22 cellular contexts compared by ENCODE assay signal in the genomic region with DNA sequence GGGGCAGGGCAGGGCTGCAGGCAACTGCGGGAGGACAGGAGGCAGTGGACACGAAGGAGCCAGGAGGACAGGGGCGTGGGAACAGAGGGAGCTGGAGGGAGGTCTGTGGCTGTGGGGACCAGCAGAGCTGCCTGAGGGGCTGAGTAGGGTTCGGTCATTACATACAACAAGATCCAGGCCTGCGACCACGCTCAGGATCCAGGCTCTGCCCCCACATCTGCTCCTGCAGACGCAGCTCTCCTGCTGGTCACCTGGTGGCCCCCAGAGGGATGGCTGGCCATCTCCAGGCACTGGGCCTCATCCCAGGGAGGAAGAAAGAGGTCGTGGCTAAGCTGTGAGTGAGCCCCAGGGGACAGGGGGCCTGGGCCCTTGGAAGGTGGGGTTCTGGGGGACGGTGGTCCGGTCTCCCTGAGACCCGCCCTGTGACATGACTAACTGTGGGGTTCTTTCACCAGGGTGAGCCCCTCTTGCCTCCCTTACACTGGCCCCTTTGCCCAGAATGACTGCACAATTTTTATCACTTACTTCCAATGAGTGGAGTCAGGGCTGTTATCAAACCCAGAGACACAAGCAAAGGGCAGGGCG. TPM values are rescaled to one million over a fixed set of nuclear protein-coding genes. Genes with fewer than 3 reads are reported as not detected.
DNase-seq lines count a peak whose midpoint lies in the region; ATAC-seq and TF ChIP-seq lines count a peak whose summit lies in the region.
"Had no signal": no experiment of that assay in that cellular context is flagged by ENCODE, and none has a peak within 500 bp of the region (broad histone marks: within the 10 kb centered on the region; RNA-seq: fewer than 3 reads in every experiment).

No MANE protein-coding gene starts in this region.

- H3K4me1 Mint-ChIP-seq in natural killer cell treated with Interleukin-12 subunit alpha and Interleukin-12 subunit beta and Interleukin-15 and Interleukin-18, amount 100 ng/mL, for 72 hours (ENCODE audit: low read depth in 2 of 2): peaks cover 23 to 61% of the 10 kb centered on the region in 2 donors
- H3K4me1 Mint-ChIP-seq in natural killer cell (peaks cover 0 to 7% of the 10 kb centered on the region in 2 donors), endodermal cell (no peaks in the 10 kb centered on the region)

- H3K27me3 Mint-ChIP-seq in natural killer cell treated with Interleukin-12 subunit alpha and Interleukin-12 subunit beta and Interleukin-15 and Interleukin-18, amount 100 ng/mL, for 72 hours: peaks cover 11 to 21% of the 10 kb centered on the region in 2 donors
- H3K27me3 Mint-ChIP-seq in natural killer cell (ENCODE audit: low read depth in 2 of 2) (peaks cover 20 to 28% of the 10 kb centered on the region in 2 donors), endodermal cell (ENCODE audit: insufficient read depth) (peaks cover 12% of the 10 kb centered on the region)

- H3K9me3 Mint-ChIP-seq in natural killer cell treated with Interleukin-12 subunit alpha and Interleukin-12 subunit beta and Interleukin-15 and Interleukin-18, amount 100 ng/mL, for 72 hours: no peaks in the 10 kb centered on the region
- H3K9me3 Mint-ChIP-seq in natural killer cell (no peaks in the 10 kb centered on the region), endodermal cell (no peaks in the 10 kb centered on the region)
- H3K9me3 Mint-ChIP-seq: CD4-positive, alpha-beta memory T cell had no signal

- no peaks in the 10 kb centered on the region for H3K4me1 ChIP-seq in endodermal cell (ENCODE audit: control insufficient read depth, insufficient read depth, low read length)
- peaks cover 34 to 37% of the 10 kb centered on the region in 2 donors for H3K4me1 ChIP-seq in mucosa of rectum (ENCODE audit: control insufficient read depth in 2 of 2, insufficient read depth in 2 of 2, low read length in 2 of 2)

- TF ChIP-seq CTCF in natural killer cell (IDR thresholded peaks at IDR 0.05): no peak
- peak; percentile 36 for TF ChIP-seq CTCF in endodermal cell (conservative IDR thresholded peaks at IDR 0.05)

- H3K27me3 ChIP-seq in endodermal cell (ENCODE audit: control insufficient read depth, insufficient read depth, low read length, poor library complexity, severe bottlenecking): no peaks in the 10 kb centered on the region
- H3K27me3 ChIP-seq in mucosa of rectum (ENCODE audit: control insufficient read depth in 2 of 2, insufficient read depth in 2 of 2, low read length in 2 of 2): peaks cover 0 to 2% of the 10 kb centered on the region in 2 donors

- 92 to 95% methylated on average over 4 to 12 of the region's 12 CpGs for WGBS in endodermal cell (ENCODE audit: insufficient coverage in 1 of 2, insufficient read length in 1 of 2), 2 experiments

- H3K9me3 ChIP-seq in endodermal cell (ENCODE audit: control insufficient read depth, low read length): no peaks in the 10 kb centered on the region
- H3K9me3 ChIP-seq in mucosa of rectum (ENCODE audit: control insufficient read depth in 2 of 2, low read length in 2 of 2): no peaks in the 10 kb centered on the region
- H3K9me3 ChIP-seq: A549 had no signal

- DNase-seq in natural killer cell treated with Interleukin-12 subunit alpha and Interleukin-12 subunit beta and Interleukin-15 and Interleukin-18, amount 100 ng/mL, for 72 hours (ENCODE audit: low spot score): peak; percentile 50
- no peak for DNase-seq in natural killer cell
- DNase-seq in endodermal cell: no peak
- DNase-seq in dedifferentiated amniotic fluid mesenchymal stem cell (ENCODE audit: extremely low spot score): no peak
- no peak for DNase-seq in NCI-H2196 (lab: John Stamatoyannopoulos, UW; ENCODE audit: unreplicated experiment)
- DNase-seq: CD4-positive, alpha-beta memory T cell; DMS79; GM23248; KG1; NCI-H1092 treated with DMSO at 0.1 percent for 48 hours; NCI-H187; NCI-H2171; NCI-H82; SHP77 had no signal

- no peak overlapping the region for H3K4me3 Mint-ChIP-seq in natural killer cell treated with Interleukin-12 subunit alpha and Interleukin-12 subunit beta and Interleukin-15 and Interleukin-18, amount 100 ng/mL, for 72 hours
- H3K4me3 Mint-ChIP-seq in natural killer cell (no peak overlapping the region), endodermal cell (no peak overlapping the region)
- H3K4me3 Mint-ChIP-seq: CD4-positive, alpha-beta memory T cell had no signal

- H3K9ac ChIP-seq in endodermal cell (ENCODE audit: extremely low read depth, low read length, poor library complexity, severe bottlenecking) (no peak overlapping the region), mucosa of rectum (ENCODE audit: low read depth in 1 of 2, low read length in 2 of 2) (peak overlapping the region; percentile 7 to 14)
- H3K9ac ChIP-seq: GM23248 had no signal

- peak overlapping the region in 1 of 2 donors; percentile 94 for H3K27ac Mint-ChIP-seq in natural killer cell treated with Interleukin-12 subunit alpha and Interleukin-12 subunit beta and Interleukin-15 and Interleukin-18, amount 100 ng/mL, for 72 hours
- H3K27ac Mint-ChIP-seq in natural killer cell (no peak overlapping the region), endodermal cell (no peak overlapping the region)

- intact Hi-C loops in natural killer cell (cut with micrococcal nuclease): no loop called here

- H3K36me3 ChIP-seq in endodermal cell (ENCODE audit: control insufficient read depth, insufficient read depth, low read length): no peaks in the 10 kb centered on the region
- no peaks in the 10 kb centered on the region for H3K36me3 ChIP-seq in mucosa of rectum (ENCODE audit: control insufficient read depth in 2 of 2, insufficient read depth in 2 of 2, low read length in 2 of 2)

- no peak for ATAC-seq in natural killer cell treated with Interleukin-12 subunit alpha and Interleukin-12 subunit beta and Interleukin-15 and Interleukin-18, amount 100 ng/mL, for 72 hours
- ATAC-seq in natural killer cell: no peak
- no peak for ATAC-seq in GM18517 (IDR thresholded peaks at IDR 0.05; ENCODE audit: unreplicated experiment)
- no peak for ATAC-seq in HG03342 (IDR thresholded peaks at IDR 0.05; ENCODE audit: unreplicated experiment)
- ATAC-seq: GM12878 had no signal

- H3K4me3 ChIP-seq in endodermal cell (ENCODE audit: low read length) (no peak overlapping the region), mucosa of rectum (ENCODE audit: low read length in 2 of 2) (no peak overlapping the region)
- H3K4me3 ChIP-seq: A549, GM12878, GM23248 had no signal

- no peaks in the 10 kb centered on the region for H3K36me3 Mint-ChIP-seq in natural killer cell treated with Interleukin-12 subunit alpha and Interleukin-12 subunit beta and Interleukin-15 and Interleukin-18, amount 100 ng/mL, for 72 hours
- no peaks in the 10 kb centered on the region for H3K36me3 Mint-ChIP-seq in natural killer cell
- no peaks in the 10 kb centered on the region for H3K36me3 Mint-ChIP-seq in endodermal cell (ENCODE audit: low read depth)
- H3K36me3 Mint-ChIP-seq: CD4-positive, alpha-beta memory T cell had no signal

- no peak overlapping the region for H3K27ac ChIP-seq in endodermal cell (ENCODE audit: low read depth, low read length)
- peak overlapping the region; percentile 76 to 86 for H3K27ac ChIP-seq in mucosa of rectum (ENCODE audit: low read depth in 2 of 2, low read length in 2 of 2)
- H3K27ac ChIP-seq: A549, GM23248 had no signal

RNA-seq across cellular contexts. Expression of gene APOBEC3A, which starts 6.8 kb away (rescaled TPM):
- 1 to 10 TPM in 1 of 2 donors, not detected in 1; 3.3 TPM for total RNA-seq in natural killer cell treated with Interleukin-12 subunit alpha and Interleukin-12 subunit beta and Interleukin-15 and Interleukin-18, amount 100 ng/mL, for 72 hours
- total RNA-seq in natural killer cell: 10 to 100 TPM in 1 of 3 donors, 1 to 10 TPM in 1, under 1 TPM in 1; 0.66 to 48.1 (median 4.3) TPM
- not detected for total RNA-seq in endodermal cell
- polyA plus RNA-seq in endodermal cell (2013, experiment 1 of 2): 0.28 TPM
- not detected for polyA plus RNA-seq in endodermal cell (2013, experiment 2 of 2)
- total RNA-seq: CD4-positive, alpha-beta memory T cell; G401; GM12878; GM23248; M059J; NCI-H460 had no signal
- polyA plus RNA-seq: A549; CD4-positive, alpha-beta memory T cell; GM23248 had no signal

RNA-seq across cellular contexts. Expression of gene APOBEC3B, which starts 31.5 kb away (rescaled TPM):
- total RNA-seq in natural killer cell treated with Interleukin-12 subunit alpha and Interleukin-12 subunit beta and Interleukin-15 and Interleukin-18, amount 100 ng/mL, for 72 hours: 10 to 100 TPM in 1 of 2 donors, under 1 TPM in 1; 0.64 to 12.4 TPM
- total RNA-seq in natural killer cell: 1 to 10 TPM; 1.7 to 2.3 (median 2.2) TPM
- 1 to 10 TPM; 4.1 to 5.4 TPM for total RNA-seq in endodermal cell
- 2.2 TPM for polyA plus RNA-seq in endodermal cell (2013, experiment 1 of 2)
- polyA plus RNA-seq in endodermal cell (2013, experiment 2 of 2): 3.0 TPM
